Comparison of ENCODE assay signal across 28 cellular contexts in the genomic region with DNA sequence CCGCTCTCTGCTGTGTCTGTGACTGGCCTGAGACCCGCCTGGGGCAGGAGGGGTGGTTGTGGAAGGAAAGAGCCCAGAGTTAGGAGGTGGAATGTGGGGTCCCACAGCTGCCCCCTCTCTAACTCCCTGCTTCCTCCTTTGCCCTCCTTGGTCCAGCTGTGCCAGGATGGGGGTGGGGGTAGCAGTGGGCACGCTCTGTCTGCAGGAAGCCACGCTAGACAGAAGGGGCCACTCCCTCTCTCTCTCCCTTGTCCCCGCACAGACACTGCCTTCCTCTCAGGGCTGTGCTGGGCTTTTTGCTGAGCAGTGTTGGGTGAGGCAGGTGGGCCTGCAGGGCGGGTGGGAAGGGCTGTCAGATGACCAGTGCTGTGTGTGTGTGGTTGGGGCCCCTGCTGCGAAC. TPM values are rescaled to one million over a fixed set of nuclear protein-coding genes. Genes with fewer than 3 reads are reported as not detected.
DNase-seq lines count a peak whose midpoint lies in the region; ATAC-seq, FAIRE-seq and TF ChIP-seq lines count a peak whose summit lies in the region.
"Had no signal": no experiment of that assay in that cellular context is flagged by ENCODE, and none has a peak within 500 bp of the region (broad histone marks: within the 10 kb centered on the region; RNA-seq: fewer than 3 reads in every experiment).

No MANE protein-coding gene starts in this region.

- no peak for TF ChIP-seq CTCF in left ventricle myocardium inferior (IDR thresholded peaks at IDR 0.05; ENCODE audit: borderline replicate concordance)
- TF ChIP-seq CTCF in H1 (IDR thresholded peaks at IDR 0.05; ENCODE audit: control extremely low read depth in 1 of 3, insufficient read depth in 1 of 3, low read depth in 1 of 3, low read length in 3 of 3), result no peak
- TF ChIP-seq CTCF in tibial nerve (IDR thresholded peaks at IDR 0.05), result no peak

- H4K8ac ChIP-seq in H1 (ENCODE audit: extremely low read depth, insufficient read depth, low read length), result no peak overlapping the region
- H4K8ac ChIP-seq in neuronal stem cell (ENCODE audit: low read depth, low read length), result no peak overlapping the region

- no peak for TF ChIP-seq EP300 in H1 (IDR thresholded peaks at IDR 0.05; ENCODE audit: borderline replicate concordance in 1 of 2, low read depth in 2 of 2, low read length in 2 of 2)
- no peak for TF ChIP-seq EP300 in tibial nerve (IDR thresholded peaks at IDR 0.05)

- CTCF ChIA-PET in H1 (lab: Charles Lee; ENCODE audit: partially characterized antibody), result no interaction called here

- H2AFZ ChIP-seq in H1 (ENCODE audit: low read length) (no peak overlapping the region), neuronal stem cell (ENCODE audit: low read length) (no peak overlapping the region)

- H3K27ac ChIP-seq in left ventricle myocardium inferior (replicated peaks) (peak overlapping the region; percentile 23), H1 (ENCODE audit: low read depth, low read length) (no peak overlapping the region), neuronal stem cell (replicated peaks; ENCODE audit: low read length) (no peak overlapping the region), tibial nerve (peak overlapping the region; percentile 78 to 97 (median 94))

- intact Hi-C loops in left ventricle myocardium inferior (cut with micrococcal nuclease) (no loop called here), left cardiac atrium (cut with DNase I) (no loop called here), sciatic nerve (cut with DNase I) (loop anchor here (5.0 kb wide), 1 partner anchor 46 kb away; no protein-coding TSS in a partner anchor)

- peaks cover 14% of the 10 kb centered on the region for H3K4me1 ChIP-seq in left ventricle myocardium inferior
- peaks cover 0 to 20% (median 11%) of the 10 kb centered on the region in 4 experiments; a peak in 6 of 7 replicates for H3K4me1 ChIP-seq in H1 (replicated peaks in 1 of 4; ENCODE audit: control insufficient read depth in 3 of 4, insufficient read depth in 4 of 4, low read length in 3 of 4)
- H3K4me1 ChIP-seq in neuronal stem cell (ENCODE audit: control insufficient read depth in 2 of 2, insufficient read depth in 1 of 2, low read depth in 1 of 2, low read length in 2 of 2), result peaks cover 0 to 19% of the 10 kb centered on the region in 2 donors
- H3K4me1 ChIP-seq in tibial nerve, result peaks cover 0 to 23% (median 0%) of the 10 kb centered on the region in 4 donors

- no peak for FAIRE-seq in H1 (lab: Jason Lieb, UNC)
- FAIRE-seq: D721Med, GM18507, GM19239, H54 had no signal

- H3K79me1 ChIP-seq in H1 (ENCODE audit: low read depth, low read length), result no peaks in the 10 kb centered on the region
- no peaks in the 10 kb centered on the region for H3K79me1 ChIP-seq in neuronal stem cell (ENCODE audit: low read depth, low read length)

- H3K18ac ChIP-seq in H1 (ENCODE audit: extremely low read depth, low read length) (peak overlapping the region; percentile 32; the same call in 1 of the 2 replicates), neuronal stem cell (ENCODE audit: low read length) (peak overlapping the region; percentile 15)

- H3K4ac ChIP-seq in H1 (replicated peaks; ENCODE audit: insufficient read length, low read depth, low read length) (no peak overlapping the region), neuronal stem cell (ENCODE audit: low read length) (no peak overlapping the region)

- H3K14ac ChIP-seq in H1 (ENCODE audit: insufficient read length) (no peak overlapping the region), neuronal stem cell (ENCODE audit: low read length) (peak overlapping the region; percentile 39)

- H3K4me2 ChIP-seq in H1 (ENCODE audit: insufficient read depth in 1 of 2, low read depth in 2 of 2, low read length in 2 of 2) (no peak overlapping the region), neuronal stem cell (ENCODE audit: insufficient read depth, low read length, poor library complexity, severe bottlenecking) (no peak overlapping the region)

- peaks cover 13% of the 10 kb centered on the region; the same call in 1 of the 2 replicates for H3K23me2 ChIP-seq in H1 (ENCODE audit: low read depth, low read length)

- H3K27me3 ChIP-seq in left ventricle myocardium inferior (ENCODE audit: low read depth), result no peaks in the 10 kb centered on the region
- peaks cover 0 to 19% (median 12%) of the 10 kb centered on the region in 4 experiments; a peak in 5 of 7 replicates for H3K27me3 ChIP-seq in H1 (replicated peaks in 1 of 4; ENCODE audit: control insufficient read depth in 3 of 4, extremely low read depth in 1 of 4, insufficient read depth in 3 of 4, low read length in 3 of 4)
- H3K27me3 ChIP-seq in neuronal stem cell (ENCODE audit: control insufficient read depth in 3 of 3, insufficient read depth in 3 of 3, low read depth in 1 of 3, low read length in 3 of 3), result peaks cover 0 to 22% (median 10%) of the 10 kb centered on the region in 3 experiments
- H3K27me3 ChIP-seq in tibial nerve, result no peaks in the 10 kb centered on the region
- H3K27me3 ChIP-seq: MG63 had no signal

- H3K23ac ChIP-seq in H1 (ENCODE audit: insufficient read length) (no peak overlapping the region), neuronal stem cell (ENCODE audit: low read depth, low read length, poor library complexity) (no peak overlapping the region)

- no peak overlapping the region for H4K5ac ChIP-seq in H1 (ENCODE audit: insufficient read length, low read depth, low read length)

- POLR2A ChIA-PET in H1 (lab: Charles Lee; ENCODE audit: partially characterized antibody), result no interaction called here

- DNase-seq in left ventricle myocardium inferior (no peak), left cardiac atrium (no peak), H1 (ENCODE audit: low read depth in 1 of 2, low spot score in 2 of 2) (no peak), neuronal stem cell (ENCODE audit: low spot score) (no peak), tibial nerve (ENCODE audit: low spot score in 2 of 2) (no peak), sciatic nerve (ENCODE audit: low spot score) (no peak), SK-N-DZ (ENCODE audit: low spot score) (no peak)
- DNase-seq: 8988T; AML-193; DMS53; GDM1; Kasumi-1; MG63; NCI-H1048; NCI-H1436 treated with DMSO at 0.1 percent for 48 hours; NCI-H1930; NCI-H226; NCI-H510A treated with DMSO at 0.1 percent for 48 hours; NCI-H774; NK-92 treated with Interleukin-12 subunit alpha and Interleukin-12 subunit beta, amount 100 ng/mL, for 24 hours had no signal

- H2BK12ac ChIP-seq in H1 (ENCODE audit: low read depth, low read length) (no peak overlapping the region), neuronal stem cell (ENCODE audit: low read length) (no peak overlapping the region)

- no peak overlapping the region for H3K9ac ChIP-seq in H1 (replicated peaks in 1 of 4; ENCODE audit: extremely low read depth in 1 of 4, low read depth in 3 of 4, low read length in 3 of 4)
- H3K9ac ChIP-seq in neuronal stem cell (ENCODE audit: low read depth, low read length, poor library complexity), result no peak overlapping the region

- H2BK5ac ChIP-seq in H1 (ENCODE audit: low read depth, low read length) (no peak overlapping the region), neuronal stem cell (ENCODE audit: low read length) (no peak overlapping the region)

- H3K4me3 ChIP-seq in left ventricle myocardium inferior, result peak overlapping the region; percentile 23
- no peak overlapping the region for H3K4me3 ChIP-seq in H1 (ENCODE audit: extremely low read depth in 1 of 4, insufficient read depth in 2 of 4, low read depth in 3 of 4, low read length in 4 of 4)
- H3K4me3 ChIP-seq in neuronal stem cell (ENCODE audit: low read length in 2 of 2), result no peak overlapping the region
- peak overlapping the region; percentile 10 to 52 (median 50) for H3K4me3 ChIP-seq in tibial nerve
- H3K4me3 ChIP-seq: MG63 had no signal

- no peak for TF ChIP-seq RAD21 in H1 (IDR thresholded peaks at IDR 0.05 in 1 of 2, conservative IDR thresholded peaks at IDR 0.05 in 1 of 2; ENCODE audit: low read depth in 2 of 2, low read length in 2 of 2)

- H2BK20ac ChIP-seq in H1 (ENCODE audit: low read length), result no peak overlapping the region

- H4K91ac ChIP-seq in H1 (replicated peaks; ENCODE audit: insufficient read length, low read length) (no peak overlapping the region), neuronal stem cell (ENCODE audit: low read depth, low read length, poor library complexity) (no peak overlapping the region)

- no peak overlapping the region for H2AK5ac ChIP-seq in H1 (ENCODE audit: low read depth, low read length)
- peak overlapping the region; percentile 85 for H2AK5ac ChIP-seq in neuronal stem cell (ENCODE audit: low read depth, low read length)

- H3K36me3 ChIP-seq in left ventricle myocardium inferior, result peaks cover 4% of the 10 kb centered on the region
- no peaks in the 10 kb centered on the region; a peak in 1 of 8 replicates for H3K36me3 ChIP-seq in H1 (ENCODE audit: control insufficient read depth in 2 of 4, insufficient read depth in 4 of 4, low read length in 3 of 4)
- H3K36me3 ChIP-seq in neuronal stem cell (replicated peaks in 1 of 2; ENCODE audit: control insufficient read depth in 2 of 2, insufficient read depth in 2 of 2, low read length in 2 of 2), result peaks cover 0 to 4% of the 10 kb centered on the region in 2 donors
- H3K36me3 ChIP-seq in tibial nerve, result peaks cover 0 to 42% (median 0%) of the 10 kb centered on the region in 3 donors
- H3K36me3 ChIP-seq: MG63 had no signal

- ATAC-seq in left cardiac atrium, result no peak
- ATAC-seq in sciatic nerve, result no peak
- ATAC-seq in HG03039 (IDR thresholded peaks at IDR 0.05; ENCODE audit: unreplicated experiment), result no peak
- ATAC-seq: Panc1 had no signal

- no peaks in the 10 kb centered on the region for H3K79me2 ChIP-seq in H1 (ENCODE audit: control insufficient read depth in 1 of 2, insufficient read depth in 2 of 2, low read length in 2 of 2)

- H2BK15ac ChIP-seq in H1 (ENCODE audit: low read length), result peak overlapping the region; percentile 72; the same call in 1 of the 2 replicates
- H2BK15ac ChIP-seq in neuronal stem cell (ENCODE audit: low read length), result no peak overlapping the region

- WGBS in H1 (ENCODE audit: extremely low coverage in 1 of 2, insufficient coverage in 1 of 2, insufficient read length in 1 of 2, insufficient replicate concordance in 2 of 2, low coverage in 1 of 2, low lambda C conversion rate in 2 of 2, missing lambda C conversion rate in 1 of 2), 2 experiments, result 85% methylated on average over 6 of the region's 7 CpGs; no CpG with 5 or more reads in 1 of the 2 experiments
- no CpG with 5 or more reads among the region's 7 CpGs for WGBS in neuronal stem cell (ENCODE audit: extremely low coverage in 2 of 2, insufficient read length in 2 of 2, insufficient replicate concordance in 1 of 2), 2 donors
- WGBS in tibial nerve, 2 donors, result 56 to 59% methylated on average over 7 of the region's 7 CpGs

- no peak overlapping the region for H3K56ac ChIP-seq in H1 (replicated peaks; ENCODE audit: insufficient read length, low read depth, low read length)

- TF ChIP-seq POLR2A in H1 (IDR thresholded peaks at IDR 0.05; ENCODE audit: control extremely low read depth in 1 of 2, low read depth in 2 of 2, low read length in 2 of 2) (no peak), tibial nerve (IDR thresholded peaks at IDR 0.05) (no peak)

- H2BK120ac ChIP-seq in H1 (replicated peaks; ENCODE audit: low read depth, low read length) (no peak overlapping the region), neuronal stem cell (ENCODE audit: low read depth, low read length) (no peak overlapping the region)

- H3K9me3 ChIP-seq in left ventricle myocardium inferior (replicated peaks), result no peaks in the 10 kb centered on the region
- no peaks in the 10 kb centered on the region for H3K9me3 ChIP-seq in H1 (ENCODE audit: insufficient read depth in 2 of 2, low read depth in 1 of 2, low read length in 1 of 2)
- H3K9me3 ChIP-seq in neuronal stem cell (replicated peaks in 1 of 2; ENCODE audit: control insufficient read depth in 2 of 2, insufficient read depth in 1 of 2, low read depth in 1 of 2, low read length in 2 of 2), result no peaks in the 10 kb centered on the region
- no peaks in the 10 kb centered on the region for H3K9me3 ChIP-seq in tibial nerve
- H3K9me3 ChIP-seq: MG63 had no signal

- peaks cover 2 to 3% of the 10 kb centered on the region in 2 experiments for H4K20me1 ChIP-seq in H1 (replicated peaks in 1 of 2; ENCODE audit: control insufficient read depth in 1 of 2, insufficient read depth in 2 of 2, low read length in 2 of 2)

RNA-seq across cellular contexts. Expression of gene SOX10, which starts 2.0 kb away (rescaled TPM):
- total RNA-seq in left ventricle myocardium inferior, result 1.2 TPM
- total RNA-seq in left cardiac atrium, result 1 to 10 TPM; 1.9 to 3.6 TPM
- total RNA-seq in H1 (2021; fragmentation: NEBNext Ultra II Directional; extraction: Animal tissue kit (Norgen Biotek cat#: 25700)), result 2.7 and 3.3 TPM in 2 replicates
- 2.7 and 3.8 TPM in 2 replicates for polyA plus RNA-seq in H1 (2011; rRNA removed)
- polyA plus RNA-seq in H1 (2011; cell fraction: cytosol; rRNA removed), result 2.0 TPM
- 3.6 TPM for polyA plus RNA-seq in H1 (2011; cell fraction: nucleus; rRNA removed)
- polyA plus RNA-seq in H1 (2012, experiment 1 of 2), result 2.3 to 3.8 TPM (median 2.9 TPM) in 4 replicates
- 2.9 TPM for polyA plus RNA-seq in H1 (2012, experiment 2 of 2)
- 2.0 TPM for polyA plus RNA-seq in H1 (2013, experiment 1 of 2)
- polyA plus RNA-seq in H1 (2013, experiment 2 of 2), result 1.9 TPM
- polyA minus RNA-seq in H1 (2011; rRNA and poly(A)+ RNA removed), result 1.4 and 1.8 TPM in 2 replicates
- 4.4 TPM for polyA minus RNA-seq in H1 (2011; cell fraction: cytosol; rRNA and poly(A)+ RNA removed)
- polyA minus RNA-seq in H1 (2011; cell fraction: nucleus; rRNA and poly(A)+ RNA removed), result 4.6 TPM
- polyA plus RNA-seq in neuronal stem cell (2013, experiment 1 of 2), result 1.5 TPM
- polyA plus RNA-seq in neuronal stem cell (2013, experiment 2 of 2), result 1.4 TPM
- total RNA-seq in tibial nerve, result 10 to 100 TPM; 59.9 to 94.0 (median 84.2) TPM
- total RNA-seq in sciatic nerve, result 179 TPM
- polyA plus RNA-seq in SK-N-DZ (2014; cell fraction: cytosol; rRNA removed), result not detected in 2 replicates
- not detected in 2 replicates for polyA plus RNA-seq in SK-N-DZ (2014; cell fraction: nucleus; rRNA removed)
- polyA plus RNA-seq: AG04450, CD14-positive monocyte had no signal

RNA-seq across cellular contexts. Expression of gene POLR2F, which starts 32.9 kb away (rescaled TPM):
- total RNA-seq in left ventricle myocardium inferior (79.3 TPM), left cardiac atrium (10 to 100 TPM; 62.6 to 68.1 TPM), tibial nerve (100 to 1,000 TPM in 3 of 4 donors, 10 to 100 TPM in 1; 54.7 to 181 (median 120) TPM), sciatic nerve (94.8 TPM)
- total RNA-seq in H1 (2021; fragmentation: NEBNext Ultra II Directional; extraction: Animal tissue kit (Norgen Biotek cat#: 25700)), result 150 and 160 TPM in 2 replicates
- 176 and 193 TPM in 2 replicates for polyA plus RNA-seq in H1 (2011; rRNA removed)
- 218 TPM for polyA plus RNA-seq in H1 (2011; cell fraction: cytosol; rRNA removed)
- polyA plus RNA-seq in H1 (2011; cell fraction: nucleus; rRNA removed), result 122 TPM
- polyA plus RNA-seq in H1 (2012, experiment 1 of 2), result 205 to 242 TPM (median 231 TPM) in 4 replicates
- polyA plus RNA-seq in H1 (2012, experiment 2 of 2), result 111 TPM
- 192 TPM for polyA plus RNA-seq in H1 (2013, experiment 1 of 2)
- 197 TPM for polyA plus RNA-seq in H1 (2013, experiment 2 of 2)
- 15.5 and 27.1 TPM in 2 replicates for polyA minus RNA-seq in H1 (2011; rRNA and poly(A)+ RNA removed)
- polyA minus RNA-seq in H1 (2011; cell fraction: cytosol; rRNA and poly(A)+ RNA removed), result 61.7 TPM
- 25.0 TPM for polyA minus RNA-seq in H1 (2011; cell fraction: nucleus; rRNA and poly(A)+ RNA removed)
- polyA plus RNA-seq in neuronal stem cell (2013, experiment 1 of 2), result 108 TPM
- polyA plus RNA-seq in neuronal stem cell (2013, experiment 2 of 2), result 103 TPM
- polyA plus RNA-seq in SK-N-DZ (2014; cell fraction: cytosol; rRNA removed), result 66.7 and 87.1 TPM in 2 replicates
- polyA plus RNA-seq in SK-N-DZ (2014; cell fraction: nucleus; rRNA removed), result 71.7 and 106 TPM in 2 replicates

RNA-seq across cellular contexts. Expression of gene C22orf23, which starts 33.0 kb away (rescaled TPM):
- 0.82 TPM for total RNA-seq in left ventricle myocardium inferior
- total RNA-seq in left cardiac atrium, result under 1 TPM in 1 of 2 donors, not detected in 1; 0.21 TPM
- 0.21 and 0.54 TPM in 2 replicates for total RNA-seq in H1 (2021; fragmentation: NEBNext Ultra II Directional; extraction: Animal tissue kit (Norgen Biotek cat#: 25700))
- polyA plus RNA-seq in H1 (2011; rRNA removed), result 0.50 and 0.71 TPM in 2 replicates
- 0.62 TPM for polyA plus RNA-seq in H1 (2011; cell fraction: cytosol; rRNA removed)
- polyA plus RNA-seq in H1 (2011; cell fraction: nucleus; rRNA removed), result 0.90 TPM
- 0.70 to 0.97 TPM (median 0.76 TPM) in 4 replicates for polyA plus RNA-seq in H1 (2012, experiment 1 of 2)
- polyA plus RNA-seq in H1 (2012, experiment 2 of 2), result 0.70 TPM
- polyA plus RNA-seq in H1 (2013, experiment 1 of 2), result 0.59 TPM
- 0.77 TPM for polyA plus RNA-seq in H1 (2013, experiment 2 of 2)
- polyA minus RNA-seq in H1 (2011; rRNA and poly(A)+ RNA removed), result 0.28 and 0.51 TPM in 2 replicates
- not detected for polyA minus RNA-seq in H1 (2011; cell fraction: cytosol; rRNA and poly(A)+ RNA removed)
- not detected for polyA minus RNA-seq in H1 (2011; cell fraction: nucleus; rRNA and poly(A)+ RNA removed)
- polyA plus RNA-seq in neuronal stem cell (2013, experiment 1 of 2), result 1.3 TPM
- 1.1 TPM for polyA plus RNA-seq in neuronal stem cell (2013, experiment 2 of 2)
- under 1 TPM in 1 of 4 donors, not detected in 3; 0.21 TPM for total RNA-seq in tibial nerve
- total RNA-seq in sciatic nerve, result 0.45 TPM
- polyA plus RNA-seq in SK-N-DZ (2014; cell fraction: cytosol; rRNA removed), result 1.5 and 3.6 TPM in 2 replicates
- polyA plus RNA-seq in SK-N-DZ (2014; cell fraction: nucleus; rRNA removed), result 0.72 and 1.1 TPM in 2 replicates
- polyA plus RNA-seq: CD14-positive monocyte had no signal

Comparison
In these comparisons a context has a peak if more than half of its experiments do, and no peak if none do; other contexts are left out.
1. H3K27ac ChIP-seq: peak in left ventricle myocardium inferior (single experiment) and tibial nerve (4 of 4); none in H1 (single experiment) and neuronal stem cell (single experiment).
2. H3K4me3 ChIP-seq: peak in left ventricle myocardium inferior (single experiment) and tibial nerve (4 of 4); none in H1 (0 of 4) and neuronal stem cell (0 of 2).
3. RNA of gene SOX10, which starts 2.0 kb away (total RNA-seq): 179 TPM in sciatic nerve (single experiment) and 59.9 to 94.0 TPM in tibial nerve; 1.9 to 3.6 TPM in left cardiac atrium, 2.7 to 3.3 TPM in H1 and 1.2 TPM in left ventricle myocardium inferior (single experiment); every median in the first group is over 10 times any median in the second.